15 cellular contexts compared by ENCODE assay signal in the genomic region with DNA sequence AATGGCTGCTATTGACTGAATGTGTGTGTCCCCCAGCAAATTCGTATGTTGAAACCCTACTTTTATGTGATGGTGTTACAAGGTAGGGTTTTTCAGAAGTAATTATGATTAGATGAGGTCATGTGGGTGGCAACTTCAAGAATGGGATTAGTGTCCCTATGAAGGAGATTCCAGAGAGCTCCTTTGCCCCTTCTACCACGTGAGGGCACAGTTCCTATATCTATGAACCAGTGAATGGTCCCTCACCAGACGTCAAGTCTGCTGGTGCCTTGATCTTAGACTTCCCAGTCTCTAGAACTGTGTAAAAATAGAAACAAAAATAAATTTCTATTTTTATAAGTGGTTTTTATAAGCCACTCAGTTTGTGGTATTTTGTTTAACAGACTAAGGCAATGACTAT.
A peak's percentile ranks its signal among the peaks of the same experiment; 100 is the strongest.
DNase-seq lines count a peak whose midpoint lies in the region; ATAC-seq, FAIRE-seq and TF ChIP-seq lines count a peak whose summit lies in the region.
"Had no signal": no experiment of that assay in that cellular context is flagged by ENCODE, and none has a peak within 500 bp of the region (broad histone marks: within the 10 kb centered on the region; RNA-seq: fewer than 3 reads in every experiment).

No MANE protein-coding gene starts in this region.

- no peaks in the 10 kb centered on the region for H3K9me3 ChIP-seq in Peyer's patch
- H3K9me3 ChIP-seq: lower lobe of right lung, prostate gland had no signal

- FAIRE-seq in GM12892 (lab: Jason Lieb, UNC), result no peak
- FAIRE-seq: bronchial epithelial cell had no signal

- DNase-seq in RWPE1 (ENCODE audit: low spot score) (peak; percentile 8), iPS-NIHi11 (ENCODE audit: low spot score) (peak; percentile 21), GM12892 (ENCODE audit: insufficient read length) (no peak), Peyer's patch (no peak)
- DNase-seq: activated naive CD8-positive, alpha-beta T cell treated with anti-CD3 and anti-CD28 coated beads, Interleukin-2, amount 10 ng/mL, durations not matched to agents 7 days and 5 days; C1 segment of cervical spinal cord; dorsolateral prefrontal cortex; lower lobe of right lung; natural killer cell; stimulated activated CD4-positive, alpha-beta T cell treated with anti-CD3 and anti-CD28 coated beads, Interleukin-12 subunit alpha, Interleukin-12 subunit beta, amount 100 ng/mL, for 4 hours had no signal

- TF ChIP-seq POLR2A in GM12892 (IDR thresholded peaks at IDR 0.05; ENCODE audit: low read depth, low read length), result no peak
- no peak for TF ChIP-seq POLR2A in Peyer's patch (IDR thresholded peaks at IDR 0.05)

- no peak overlapping the region for H3K4me3 ChIP-seq in Peyer's patch
- H3K4me3 ChIP-seq: dorsolateral prefrontal cortex, lower lobe of right lung, prostate gland had no signal

- ATAC-seq in GM19324 (IDR thresholded peaks at IDR 0.05; ENCODE audit: low FRiP score, unreplicated experiment), result no peak
- ATAC-seq: lower lobe of right lung, natural killer cell had no signal

- H3K4me1 ChIP-seq in Peyer's patch, result no peaks in the 10 kb centered on the region
- H3K4me1 ChIP-seq: lower lobe of right lung, prostate gland had no signal

- no peaks in the 10 kb centered on the region for H3K27me3 ChIP-seq in Peyer's patch

- H3K36me3 ChIP-seq in Peyer's patch, result no peaks in the 10 kb centered on the region
- H3K36me3 ChIP-seq: lower lobe of right lung, prostate gland had no signal

- TF ChIP-seq CTCF in GM12872 (IDR thresholded peaks at IDR 0.05; ENCODE audit: insufficient read depth, low read depth, low read length), result 0 out of 3 replicates have a peak, but pooled peaks have one; percentile 15
- peak; percentile 55 for TF ChIP-seq CTCF in LNCAP (IDR thresholded peaks at IDR 0.05)
- TF ChIP-seq CTCF in RWPE1 (conservative IDR thresholded peaks at IDR 0.05; ENCODE audit: low read depth), result 0 out of 2 replicates have a peak, but pooled peaks have one; percentile 10
- TF ChIP-seq CTCF in Peyer's patch (IDR thresholded peaks at IDR 0.05), result no peak

- POLR2A ChIA-PET in RWPE1 (lab: Yijun Ruan, JAX; ENCODE audit: low non-redundant PET), result no interaction called here

- CTCF ChIA-PET in RWPE1 (lab: Yijun Ruan, JAX), result no interaction called here

- H3K27ac ChIP-seq in RWPE1 (no peak overlapping the region), Peyer's patch (no peak overlapping the region)
- H3K27ac ChIP-seq: dorsolateral prefrontal cortex, lower lobe of right lung, prostate gland had no signal

Comparison
In these comparisons a context has a peak if more than half of its experiments do, and no peak if none do; other contexts are left out.
1. CTCF ChIP-seq: peak in GM12872 (single experiment), LNCAP (single experiment) and RWPE1 (single experiment); none in Peyer's patch (0 of 6).
2. DNase-seq: peak in RWPE1 (single experiment) and iPS-NIHi11 (single experiment); none in GM12892 (single experiment) and Peyer's patch (0 of 3).